In the genomic region with DNA sequence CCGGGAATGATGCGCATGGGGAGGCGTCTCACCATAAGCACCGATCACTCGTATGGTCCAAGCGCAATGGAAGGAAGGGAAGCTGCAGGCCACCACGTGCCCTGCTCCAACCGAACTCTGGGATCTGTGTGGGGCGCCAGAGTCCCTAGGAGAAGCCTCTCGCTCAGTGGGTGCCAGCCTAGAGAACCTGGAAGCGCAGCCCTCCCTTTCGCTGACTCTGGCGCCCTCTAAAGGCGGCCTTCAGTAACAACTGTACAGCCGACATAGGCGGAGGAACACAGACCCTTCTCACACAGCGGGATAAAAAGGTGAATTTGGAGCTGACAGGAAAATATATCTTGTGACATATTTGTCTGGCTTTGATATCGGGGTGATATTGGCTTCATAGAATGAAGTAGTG, we compare ENCODE assay signal across 8 cellular contexts.
DNase-seq lines count a peak whose midpoint lies in the region; ATAC-seq and TF ChIP-seq lines count a peak whose summit lies in the region.

No MANE protein-coding gene starts in this region.

- H3K27me3 Mint-ChIP-seq in Calu3 (ENCODE audit: unreplicated experiment) = no peaks in the 10 kb centered on the region
- H3K27me3 Mint-ChIP-seq in activated T-helper 1 cell treated with anti-CD3 and anti-CD28 coated beads, Interleukin-12 subunit alpha, Interleukin-12 subunit beta, Interleukin-2, Interleukin-4 antibody, amounts not matched to agents 30 ng/mL and 10 ng/mL and 1 ng/mL, durations not matched to agents 14 hours and 24 hours and 36 hours (ENCODE audit: insufficient read depth) = peaks cover 24% of the 10 kb centered on the region

- DNase-seq in Calu3 (peak; percentile 20), OCI-M1 (lab: John Stamatoyannopoulos, UW) (peak; percentile 62), cardiac muscle cell (ENCODE audit: low read depth in 1 of 2, low spot score in 1 of 2) (peak; percentile 45 to 61)
- DNase-seq in activated T-helper 1 cell treated with anti-CD3 and anti-CD28 coated beads, Interleukin-12 subunit alpha, Interleukin-12 subunit beta, Interleukin-2, Interleukin-4 antibody, amounts not matched to agents 30 ng/mL and 10 ng/mL and 1 ng/mL, durations not matched to agents 14 hours and 24 hours and 36 hours (ENCODE audit: low spot score) = peak; percentile 14
- DNase-seq in stimulated activated CD4-positive, alpha-beta T cell treated with anti-CD3 and anti-CD28 coated beads, Interleukin-1b, Interleukin-23, amount 100 ng/mL, for 4 hours (ENCODE audit: low read depth in 2 of 2) = peak; percentile 21 to 40

- H3K4me1 ChIP-seq in cardiac muscle cell (ENCODE audit: low read depth) = no peaks in the 10 kb centered on the region

- peak; percentile 62 for ATAC-seq in HG02852 (IDR thresholded peaks at IDR 0.05; ENCODE audit: unreplicated experiment)
- no peak for ATAC-seq in HG03280 (IDR thresholded peaks at IDR 0.05; ENCODE audit: unreplicated experiment)
- no peak for ATAC-seq in GM21381 (IDR thresholded peaks at IDR 0.05; ENCODE audit: unreplicated experiment)

- no peak overlapping the region for H3K27ac Mint-ChIP-seq in Calu3 (ENCODE audit: unreplicated experiment)
- H3K27ac Mint-ChIP-seq in activated T-helper 1 cell treated with anti-CD3 and anti-CD28 coated beads, Interleukin-12 subunit alpha, Interleukin-12 subunit beta, Interleukin-2, Interleukin-4 antibody, amounts not matched to agents 30 ng/mL and 10 ng/mL and 1 ng/mL, durations not matched to agents 14 hours and 24 hours and 36 hours = no peak overlapping the region

- H3K4me3 ChIP-seq in cardiac muscle cell = no peak overlapping the region

- no peaks in the 10 kb centered on the region for H3K9me3 Mint-ChIP-seq in Calu3 (ENCODE audit: low read depth, unreplicated experiment)
- no peaks in the 10 kb centered on the region for H3K9me3 Mint-ChIP-seq in activated T-helper 1 cell treated with anti-CD3 and anti-CD28 coated beads, Interleukin-12 subunit alpha, Interleukin-12 subunit beta, Interleukin-2, Interleukin-4 antibody, amounts not matched to agents 30 ng/mL and 10 ng/mL and 1 ng/mL, durations not matched to agents 14 hours and 24 hours and 36 hours

- intact Hi-C loops in Calu3 (cut with micrococcal nuclease; ENCODE audit: unreplicated experiment) = loop anchor here (5.0 kb wide), 1 partner anchor 114 kb away; no protein-coding TSS in a partner anchor
- intact Hi-C loops in activated T-helper 1 cell treated with anti-CD3 and anti-CD28 coated beads, Interleukin-12 subunit alpha, Interleukin-12 subunit beta, Interleukin-2, Interleukin-4 antibody, amounts not matched to agents 30 ng/mL and 10 ng/mL and 1 ng/mL, durations not matched to agents 14 hours and 24 hours and 36 hours (cut with micrococcal nuclease) = loop anchor here (1.0 kb wide), 2 partner anchors 112 to 410 kb away; no protein-coding TSS in a partner anchor

- H3K9me3 ChIP-seq in cardiac muscle cell (ENCODE audit: low read depth) = no peaks in the 10 kb centered on the region

- no peaks in the 10 kb centered on the region for H3K36me3 ChIP-seq in cardiac muscle cell

- no TSS peak for BruUV-seq in Calu3 (replicated peaks; lab: Mats Ljungman, UMichigan)

- no peaks in the 10 kb centered on the region for H3K36me3 Mint-ChIP-seq in Calu3 (ENCODE audit: insufficient read depth, unreplicated experiment)
- H3K36me3 Mint-ChIP-seq in activated T-helper 1 cell treated with anti-CD3 and anti-CD28 coated beads, Interleukin-12 subunit alpha, Interleukin-12 subunit beta, Interleukin-2, Interleukin-4 antibody, amounts not matched to agents 30 ng/mL and 10 ng/mL and 1 ng/mL, durations not matched to agents 14 hours and 24 hours and 36 hours (ENCODE audit: low read depth) = no peaks in the 10 kb centered on the region

- H3K4me1 Mint-ChIP-seq in Calu3 (ENCODE audit: low read depth, unreplicated experiment) = no peaks in the 10 kb centered on the region
- H3K4me1 Mint-ChIP-seq in activated T-helper 1 cell treated with anti-CD3 and anti-CD28 coated beads, Interleukin-12 subunit alpha, Interleukin-12 subunit beta, Interleukin-2, Interleukin-4 antibody, amounts not matched to agents 30 ng/mL and 10 ng/mL and 1 ng/mL, durations not matched to agents 14 hours and 24 hours and 36 hours (ENCODE audit: low read depth) = no peaks in the 10 kb centered on the region

- CTCF ChIA-PET in Calu3 (lab: Charles Lee) = no interaction called here

- TF ChIP-seq CTCF in Calu3 (IDR thresholded peaks at IDR 0.05; ENCODE audit: unreplicated experiment) (no peak), cardiac muscle cell (IDR thresholded peaks at IDR 0.05; ENCODE audit: low read depth, low read length) (peak; percentile 57)

- no peak overlapping the region for H3K4me3 Mint-ChIP-seq in Calu3 (ENCODE audit: low read depth, unreplicated experiment)
- no peak overlapping the region for H3K4me3 Mint-ChIP-seq in activated T-helper 1 cell treated with anti-CD3 and anti-CD28 coated beads, Interleukin-12 subunit alpha, Interleukin-12 subunit beta, Interleukin-2, Interleukin-4 antibody, amounts not matched to agents 30 ng/mL and 10 ng/mL and 1 ng/mL, durations not matched to agents 14 hours and 24 hours and 36 hours

- H3K27me3 ChIP-seq in cardiac muscle cell = no peaks in the 10 kb centered on the region

- no peak overlapping the region for H3K27ac ChIP-seq in cardiac muscle cell
